Comparison of ENCODE assay signal across 22 cellular contexts in genomic region chr3:18806633-18807032, GRCh38.
A peak's percentile ranks its signal among the peaks of the same experiment; 100 is the strongest.
DNase-seq lines count a peak whose midpoint lies in the region; FAIRE-seq and TF ChIP-seq lines count a peak whose summit lies in the region.
"Had no signal": no experiment of that assay in that cellular context is flagged by ENCODE, and none has a peak within 500 bp of the region (broad histone marks: within the 10 kb centered on the region; RNA-seq: fewer than 3 reads in every experiment).

No MANE protein-coding gene starts in this region.

- H3K27me3 ChIP-seq in bronchial epithelial cell (ENCODE audit: control insufficient read depth, insufficient read depth, low read length), result no peaks in the 10 kb centered on the region
- H3K27me3 ChIP-seq: BE2C had no signal

- H3K36me3 ChIP-seq in bronchial epithelial cell (ENCODE audit: control insufficient read depth, insufficient read depth, low read length), result no peaks in the 10 kb centered on the region
- H3K36me3 ChIP-seq: BE2C, HAP-1 had no signal

- FAIRE-seq in bronchial epithelial cell (lab: Jason Lieb, UNC), result no peak
- FAIRE-seq: A204.1, G401.6, GM12891, GM19239, HTR-8/SVneo had no signal

- TF ChIP-seq CTCF in bronchial epithelial cell (IDR thresholded peaks at IDR 0.05; ENCODE audit: insufficient read depth, low read length, severe bottlenecking), result no peak

- H3K4me3 ChIP-seq in bronchial epithelial cell (ENCODE audit: low read depth, low read length), result no peak overlapping the region
- H3K4me3 ChIP-seq: GM23248, HAP-1 had no signal

- DNase-seq in HT1080 (ENCODE audit: low read depth) (peak; percentile 15), NCI-H226 (peak; percentile 18), bronchial epithelial cell (ENCODE audit: low read depth) (peak; percentile 85), iris pigment epithelial cell (ENCODE audit: low read depth) (peak; percentile 10), DMS53 (lab: John Stamatoyannopoulos, UW) (no peak), HCEC 1CT (no peak), glomerular visceral epithelial cell (ENCODE audit: extremely low spot score) (no peak)
- DNase-seq: ACHN; BE2C; C1 segment of cervical spinal cord; CD4-positive, CD25-positive, alpha-beta regulatory T cell; CD8-positive, alpha-beta memory T cell; COR-L47; DMS 273 treated with DMSO at 0.1 percent for 48 hours; GM23248; IMR-90 had no signal

Comparison
In these comparisons a context has a peak if more than half of its experiments do, and no peak if none do; other contexts are left out.
1. DNase-seq: peak in HT1080 (single experiment), NCI-H226 (single experiment), bronchial epithelial cell (single experiment) and iris pigment epithelial cell (single experiment); none in DMS53 (single experiment), HCEC 1CT (single experiment) and glomerular visceral epithelial cell (single experiment).